In genomic region chr10:124079864-124080263, GRCh38 we compare ENCODE assay signal across 17 cellular contexts. TPM values are rescaled to one million over a fixed set of nuclear protein-coding genes. Genes with fewer than 3 reads are reported as not detected.
A peak's percentile ranks its signal among the peaks of the same experiment; 100 is the strongest.
DNase-seq lines count a peak whose midpoint lies in the region; ATAC-seq, FAIRE-seq and TF ChIP-seq lines count a peak whose summit lies in the region.
"Had no signal": no experiment of that assay in that cellular context is flagged by ENCODE, and none has a peak within 500 bp of the region (broad histone marks: within the 10 kb centered on the region; RNA-seq: fewer than 3 reads in every experiment).

No MANE protein-coding gene starts in this region.

- H3K36me3 Mint-ChIP-seq in neural progenitor cell = peaks cover 11% of the 10 kb centered on the region

- no peaks in the 10 kb centered on the region for H3K9me2 ChIP-seq in OCI-LY1 (ENCODE audit: low read depth, low read length)

- peak overlapping the region in 8 of 10 experiments; percentile 5 to 43 (median 29); a peak in 12 of 20 replicates for H3K4me3 ChIP-seq in BLaER1 treated with 17β-estradiol and CSF1 and Interleukin-3, amounts not matched to agents 10 nM and 100 nM
- H3K4me3 ChIP-seq in OCI-LY1 (ENCODE audit: low read depth, low read length, poor library complexity, severe bottlenecking) (peak overlapping the region; percentile 2), neural progenitor cell (no peak overlapping the region)
- H3K4me3 ChIP-seq: GM23248, K562, MG63 had no signal

- TF ChIP-seq CTCF in OCI-LY1 (IDR thresholded peaks at IDR 0.05; ENCODE audit: low read length) = no peak
- no peak for TF ChIP-seq CTCF in neural progenitor cell (IDR thresholded peaks at IDR 0.05)
- TF ChIP-seq CTCF in D721Med (IDR thresholded peaks at IDR 0.05; ENCODE audit: insufficient read depth, missing control alignments) = no peak

- H4K20me1 ChIP-seq in BLaER1 treated with 17β-estradiol and CSF1 and Interleukin-3, amounts not matched to agents 10 nM and 100 nM = peaks cover 0 to 100% (median 56%) of the 10 kb centered on the region in 11 experiments; a peak in 19 of 22 replicates
- H4K20me1 ChIP-seq in OCI-LY1 (ENCODE audit: insufficient read depth, low read length) = no peaks in the 10 kb centered on the region
- H4K20me1 ChIP-seq in neural progenitor cell (ENCODE audit: low read depth) = peaks cover 7% of the 10 kb centered on the region

- no peak for FAIRE-seq in D721Med (lab: Jason Lieb, UNC)
- FAIRE-seq: K562 had no signal

- H3K9me3 Mint-ChIP-seq in neural progenitor cell = peaks cover 5% of the 10 kb centered on the region

- H3K9ac ChIP-seq in BLaER1 treated with 17β-estradiol and CSF1 and Interleukin-3, amounts not matched to agents 10 nM and 100 nM = peak overlapping the region; percentile 13 to 73 (median 59); a peak in 18 of 22 replicates
- H3K9ac ChIP-seq in OCI-LY1 (ENCODE audit: low read length) (peak overlapping the region; percentile 55; the same call in 1 of the 2 replicates), neural progenitor cell (no peak overlapping the region)
- H3K9ac ChIP-seq: GM23248 had no signal

- H3K27ac ChIP-seq in BLaER1 treated with 17β-estradiol and CSF1 and Interleukin-3, amounts not matched to agents 10 nM and 100 nM = peak overlapping the region in 10 of 11 experiments; percentile 11 to 99 (median 82); a peak in 18 of 22 replicates
- H3K27ac ChIP-seq in OCI-LY1 (ENCODE audit: low read depth, low read length, poor library complexity, severe bottlenecking) (peak overlapping the region; percentile 98), neural progenitor cell (no peak overlapping the region)
- H3K27ac ChIP-seq: GM23248 had no signal

- peaks cover 11 to 76% (median 20%) of the 10 kb centered on the region in 11 experiments; a peak in 21 of 22 replicates for H3K36me3 ChIP-seq in BLaER1 treated with 17β-estradiol and CSF1 and Interleukin-3, amounts not matched to agents 10 nM and 100 nM
- H3K36me3 ChIP-seq in OCI-LY1 (ENCODE audit: insufficient read depth, low read length) (peaks cover 7% of the 10 kb centered on the region; the same call in 1 of the 2 replicates), neural progenitor cell (no peaks in the 10 kb centered on the region)

- peak overlapping the region; percentile 91 to 100 (median 97) for H3K4me2 ChIP-seq in BLaER1 treated with 17β-estradiol and CSF1 and Interleukin-3, amounts not matched to agents 10 nM and 100 nM
- H3K4me2 ChIP-seq in OCI-LY1 (ENCODE audit: low read length) (peak overlapping the region; percentile 42), neural progenitor cell (no peak overlapping the region)

- no peaks in the 10 kb centered on the region for H3K27me3 ChIP-seq in BLaER1 treated with 17β-estradiol and CSF1 and Interleukin-3, amounts not matched to agents 10 nM and 100 nM
- no peaks in the 10 kb centered on the region for H3K27me3 ChIP-seq in OCI-LY1 (ENCODE audit: insufficient read depth, low read length)
- no peaks in the 10 kb centered on the region for H3K27me3 ChIP-seq in neural progenitor cell
- H3K27me3 ChIP-seq: MG63 had no signal

- peaks cover 97 to 100% (median 100%) of the 10 kb centered on the region in 10 experiments for H3K4me1 ChIP-seq in BLaER1 treated with 17β-estradiol and CSF1 and Interleukin-3, amounts not matched to agents 10 nM and 100 nM
- H3K4me1 ChIP-seq in OCI-LY1 (ENCODE audit: insufficient read depth, low read length, severe bottlenecking) (peaks cover 99% of the 10 kb centered on the region), neural progenitor cell (peaks cover 16% of the 10 kb centered on the region)

- H2AFZ ChIP-seq in OCI-LY1 (ENCODE audit: low read length) (no peak overlapping the region), neural progenitor cell (replicated peaks) (no peak overlapping the region)
- H2AFZ ChIP-seq: GM23248 had no signal

- H3K4me3 Mint-ChIP-seq in neural progenitor cell = no peak overlapping the region

- no peaks in the 10 kb centered on the region for H3K79me2 ChIP-seq in OCI-LY1 (ENCODE audit: insufficient read depth, low read length)
- H3K79me2 ChIP-seq in neural progenitor cell (ENCODE audit: low read depth) = no peaks in the 10 kb centered on the region

- DNase-seq in germinal center (ENCODE audit: low spot score) (peak; percentile 23), neural progenitor cell (ENCODE audit: low spot score) (no peak), D721Med (ENCODE audit: insufficient read length, low spot score) (no peak), EL (no peak)
- DNase-seq in activated naive CD4-positive, alpha-beta T cell treated with anti-CD3 and anti-CD28 coated beads, Interleukin-2, amount 50 U/mL, for 16 hours = no peak
- DNase-seq: COR-L47, GM23248, MG63, NCI-H1417, NCI-H2081, NCI-H510A treated with DMSO at 0.1 percent for 48 hours, OCI-M1 had no signal

- H3F3A ChIP-seq in OCI-LY1 (ENCODE audit: insufficient read depth, low read length) (0 out of 2 replicates have a peak, but pooled peaks cover 5% of the 10 kb centered on the region), neural progenitor cell (ENCODE audit: low read depth) (peaks cover 15% of the 10 kb centered on the region)

- H3K4me1 Mint-ChIP-seq in neural progenitor cell = peaks cover 72% of the 10 kb centered on the region

- peaks cover 9% of the 10 kb centered on the region for H3K27me3 Mint-ChIP-seq in neural progenitor cell (ENCODE audit: insufficient read depth, low read depth)

- H3K9me3 ChIP-seq in BLaER1 treated with 17β-estradiol and CSF1 and Interleukin-3, amounts not matched to agents 10 nM and 100 nM (replicated peaks in 1 of 11) = peaks cover 0 to 5% (median 0%) of the 10 kb centered on the region in 11 experiments; a peak in 3 of 22 replicates
- H3K9me3 ChIP-seq in OCI-LY1 (ENCODE audit: low read length) (no peaks in the 10 kb centered on the region), neural progenitor cell (ENCODE audit: low read depth) (no peaks in the 10 kb centered on the region)
- H3K9me3 ChIP-seq: MG63 had no signal

- H3K27ac Mint-ChIP-seq in neural progenitor cell = peak overlapping the region; percentile 91

- ATAC-seq in GM21390 (IDR thresholded peaks at IDR 0.05; ENCODE audit: unreplicated experiment) = no peak
- ATAC-seq: K562 had no signal

RNA-seq across cellular contexts. Expression of gene CHST15, which starts 13.5 kb away (rescaled TPM):
- 0.54 and 0.59 TPM in 2 replicates for total RNA-seq in neural progenitor cell (ENCODE audit: low replicate concordance)
- total RNA-seq: SK-MEL-5 had no signal
